ENCODE assay signal across 8 cellular contexts in genomic region chr14:50000215-50001145, GRCh38.
DNase-seq lines count a peak whose midpoint lies in the region; ATAC-seq and TF ChIP-seq lines count a peak whose summit lies in the region.

No MANE protein-coding gene starts in this region.

- TF ChIP-seq POLR2A in sigmoid colon (IDR thresholded peaks at IDR 0.05), result peak in 1 of 2 donors; percentile 29

- no peaks in the 10 kb centered on the region; the same call in 1 of the 2 replicates for H3K36me3 ChIP-seq in SJSA1
- no peaks in the 10 kb centered on the region for H3K36me3 ChIP-seq in sigmoid colon
- no peaks in the 10 kb centered on the region for H3K36me3 ChIP-seq in HAP-1 (replicated peaks)

- H3K27me3 ChIP-seq in SJSA1 (replicated peaks), result no peaks in the 10 kb centered on the region
- H3K27me3 ChIP-seq in sigmoid colon, result no peaks in the 10 kb centered on the region
- no peaks in the 10 kb centered on the region for H3K27me3 ChIP-seq in HAP-1 (ENCODE audit: low read depth)

- 15 to 25% methylated on average over 17 of the region's 17 CpGs for WGBS in sigmoid colon, 2 donors

- intact Hi-C loops in Right ventricle myocardium inferior (cut with DNase I) (loop anchor here (5.0 kb wide), 2 partner anchors 47 to 107 kb away; no protein-coding TSS in a partner anchor), sigmoid colon (cut with DNase I) (loop anchor here (2.0 to 5.0 kb wide), 2 partner anchors 108 to 148 kb away; partner anchors contain the start of genes ARF6 and NEMF)

- H3K9me3 ChIP-seq in SJSA1 (replicated peaks), result no peaks in the 10 kb centered on the region
- H3K9me3 ChIP-seq in sigmoid colon, result no peaks in the 10 kb centered on the region
- no peaks in the 10 kb centered on the region for H3K9me3 ChIP-seq in HAP-1

- peak; percentile 23 for ATAC-seq in GM21576 (IDR thresholded peaks at IDR 0.05; ENCODE audit: unreplicated experiment)
- peak; percentile 55 for ATAC-seq in Right ventricle myocardium inferior
- ATAC-seq in GM19467 (IDR thresholded peaks at IDR 0.05; ENCODE audit: unreplicated experiment), result no peak

- peaks cover 55% of the 10 kb centered on the region for H3K4me1 ChIP-seq in SJSA1 (replicated peaks)
- H3K4me1 ChIP-seq in sigmoid colon, result peaks cover 0 to 52% (median 46%) of the 10 kb centered on the region in 4 donors
- peaks cover 11% of the 10 kb centered on the region for H3K4me1 ChIP-seq in HAP-1

- in situ Hi-C loops in HAP-1 (cut with MboI; ENCODE audit: low sequenced_read_pairs), result no loop called here

- TF ChIP-seq CTCF in AG09309 (IDR thresholded peaks at IDR 0.05; ENCODE audit: control insufficient read depth, insufficient read depth, low read depth, low read length, missing control alignments) (no peak), sigmoid colon (IDR thresholded peaks at IDR 0.05) (no peak)

- H3K4me3 ChIP-seq in AG09309 (ENCODE audit: control insufficient read depth, low read depth, low read length) (peak overlapping the region; percentile 22), SJSA1 (peak overlapping the region; percentile 6; the same call in 1 of the 2 replicates), sigmoid colon (peak overlapping the region in 1 of 4 donors; percentile 8), HAP-1 (no peak overlapping the region)

- H3K27ac ChIP-seq in SJSA1, result peak overlapping the region; percentile 91
- H3K27ac ChIP-seq in sigmoid colon, result peak overlapping the region; percentile 78 to 86 (median 82)

- no peak for TF ChIP-seq EP300 in sigmoid colon (IDR thresholded peaks at IDR 0.05)

- DNase-seq in AG09309 (ENCODE audit: low read depth) (peak; percentile 67), SJSA1 (ENCODE audit: low read depth in 1 of 2, low spot score in 2 of 2) (peak; percentile 82 to 86), Right ventricle myocardium inferior (ENCODE audit: missing footprints) (peak; percentile 81), sigmoid colon (peak; percentile 83), HAP-1 (ENCODE audit: low spot score in 2 of 2) (no peak)
- peak; percentile 81 for DNase-seq in activated naive CD4-positive, alpha-beta T cell treated with Interleukin-2 at 50 U/mL for 16 hours

Comparison
In these comparisons a context has a peak if more than half of its experiments do, and no peak if none do; other contexts are left out.
1. DNase-seq: peak in AG09309 (single experiment), SJSA1 (2 of 2), activated naive CD4-positive, alpha-beta T cell treated with Interleukin-2 at 50 U/mL for 16 hours (single experiment), Right ventricle myocardium inferior (single experiment) and sigmoid colon (single experiment); none in HAP-1 (0 of 2).